Comparison of ENCODE assay signal across 1 cellular context in the genomic region with DNA sequence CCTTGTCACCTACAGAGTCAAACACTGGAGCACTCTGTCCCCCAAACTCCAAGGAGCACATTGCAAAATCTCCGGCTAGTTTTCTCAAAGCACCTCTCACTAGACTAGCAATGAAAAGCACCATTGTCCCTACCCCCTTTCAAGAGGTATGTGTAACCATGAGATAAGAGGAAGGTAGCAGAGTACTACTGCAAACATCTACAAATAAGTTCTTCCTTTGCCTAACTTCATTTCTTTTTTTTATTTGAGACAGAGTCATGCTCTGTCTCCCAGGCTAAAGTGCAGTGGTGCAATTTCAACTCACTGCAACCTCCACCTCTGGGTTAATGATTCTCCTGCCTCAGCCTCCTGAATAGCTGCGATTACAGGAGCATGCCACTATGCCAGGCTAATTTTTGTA.
A peak's percentile ranks its signal among the peaks of the same experiment; 100 is the strongest.
TF ChIP-seq lines count a peak whose summit lies in the region.

No MANE protein-coding gene starts in this region.

TF ChIP-seq in HepG2, 621 proteins besides CTCF, POLR2A, EP300 and RAD21 (continued from another document and continues in another):
- TF ChIP-seq MEF2D (CRISPR knock-in tag; IDR thresholded peaks at IDR 0.05) (no peak), AKAP8 (CRISPR knock-in tag; IDR thresholded peaks at IDR 0.05) (no peak), NFE2 (CRISPR knock-in tag; IDR thresholded peaks at IDR 0.05) (no peak), ATF1 (CRISPR knock-in tag; IDR thresholded peaks at IDR 0.05) (no peak), TRIM24 (CRISPR knock-in tag; IDR thresholded peaks at IDR 0.05) (no peak), FOSL1 (CRISPR knock-in tag; IDR thresholded peaks at IDR 0.05; ENCODE audit: borderline replicate concordance) (no peak), HDAC2 (CRISPR knock-in tag; IDR thresholded peaks at IDR 0.05) (peak; percentile 73), ZNF891 (CRISPR knock-in tag; IDR thresholded peaks at IDR 0.05) (no peak), KMT2A (CRISPR knock-in tag; IDR thresholded peaks at IDR 0.05) (no peak), ZNF678 (CRISPR knock-in tag; IDR thresholded peaks at IDR 0.05) (no peak), PRPF4 (IDR thresholded peaks at IDR 0.05; ENCODE audit: low read depth, low read length, poor library complexity, severe bottlenecking) (no peak), ZNF446 (CRISPR knock-in tag; IDR thresholded peaks at IDR 0.05) (no peak), GZF1 (CRISPR knock-in tag; IDR thresholded peaks at IDR 0.05) (no peak), RXRA (CRISPR knock-in tag; IDR thresholded peaks at IDR 0.05) (peak; percentile 22; the same call in 1 of the 2 replicates), FOXK2 (IDR thresholded peaks at IDR 0.05) (no peak), SMC3 (IDR thresholded peaks at IDR 0.05; ENCODE audit: low read length) (no peak), ZKSCAN5 (CRISPR knock-in tag; IDR thresholded peaks at IDR 0.05) (no peak), ZNF629 (CRISPR knock-in tag; conservative IDR thresholded peaks at IDR 0.05) (no peak), SPEN (CRISPR knock-in tag; IDR thresholded peaks at IDR 0.05; ENCODE audit: low read depth) (no peak), ARNT2 (CRISPR knock-in tag; IDR thresholded peaks at IDR 0.05; ENCODE audit: low read depth) (no peak), SRF (IDR thresholded peaks at IDR 0.05; ENCODE audit: low read depth, low read length) (no peak), FOXA3 (CRISPR knock-in tag; IDR thresholded peaks at IDR 0.05) (peak; percentile 66), MYNN (CRISPR knock-in tag; IDR thresholded peaks at IDR 0.05; ENCODE audit: low read depth) (no peak), GATA4 (IDR thresholded peaks at IDR 0.05; ENCODE audit: borderline replicate concordance, low read depth) (peak; percentile 76; the same call in 1 of the 2 replicates), ZNF660 (CRISPR knock-in tag; IDR thresholded peaks at IDR 0.05; ENCODE audit: borderline replicate concordance, low read depth) (no peak), ZNF709 (CRISPR knock-in tag; IDR thresholded peaks at IDR 0.05) (no peak), KLF11 (CRISPR knock-in tag; IDR thresholded peaks at IDR 0.05) (no peak), ZNF75D (CRISPR knock-in tag; IDR thresholded peaks at IDR 0.05; ENCODE audit: borderline replicate concordance) (no peak)
- TF ChIP-seq, protein P1, sequence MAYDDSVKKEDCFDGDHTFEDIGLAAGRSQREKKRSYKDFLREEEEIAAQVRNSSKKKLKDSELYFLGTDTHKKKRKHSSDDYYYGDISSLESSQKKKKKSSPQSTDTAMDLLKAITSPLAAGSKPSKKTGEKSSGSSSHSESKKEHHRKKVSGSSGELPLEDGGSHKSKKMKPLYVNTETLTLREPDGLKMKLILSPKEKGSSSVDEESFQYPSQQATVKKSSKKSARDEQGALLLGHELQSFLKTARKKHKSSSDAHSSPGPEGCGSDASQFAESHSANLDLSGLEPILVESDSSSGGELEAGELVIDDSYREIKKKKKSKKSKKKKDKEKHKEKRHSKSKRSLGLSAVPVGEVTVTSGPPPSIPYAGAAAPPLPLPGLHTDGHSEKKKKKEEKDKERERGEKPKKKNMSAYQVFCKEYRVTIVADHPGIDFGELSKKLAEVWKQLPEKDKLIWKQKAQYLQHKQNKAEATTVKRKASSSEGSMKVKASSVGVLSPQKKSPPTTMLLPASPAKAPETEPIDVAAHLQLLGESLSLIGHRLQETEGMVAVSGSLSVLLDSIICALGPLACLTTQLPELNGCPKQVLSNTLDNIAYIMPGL (CRISPR knock-in tag; IDR thresholded peaks at IDR 0.05; ENCODE audit: borderline replicate concordance in 1 of 2, low read depth in 1 of 2): no peak
- TF ChIP-seq, protein P2, sequence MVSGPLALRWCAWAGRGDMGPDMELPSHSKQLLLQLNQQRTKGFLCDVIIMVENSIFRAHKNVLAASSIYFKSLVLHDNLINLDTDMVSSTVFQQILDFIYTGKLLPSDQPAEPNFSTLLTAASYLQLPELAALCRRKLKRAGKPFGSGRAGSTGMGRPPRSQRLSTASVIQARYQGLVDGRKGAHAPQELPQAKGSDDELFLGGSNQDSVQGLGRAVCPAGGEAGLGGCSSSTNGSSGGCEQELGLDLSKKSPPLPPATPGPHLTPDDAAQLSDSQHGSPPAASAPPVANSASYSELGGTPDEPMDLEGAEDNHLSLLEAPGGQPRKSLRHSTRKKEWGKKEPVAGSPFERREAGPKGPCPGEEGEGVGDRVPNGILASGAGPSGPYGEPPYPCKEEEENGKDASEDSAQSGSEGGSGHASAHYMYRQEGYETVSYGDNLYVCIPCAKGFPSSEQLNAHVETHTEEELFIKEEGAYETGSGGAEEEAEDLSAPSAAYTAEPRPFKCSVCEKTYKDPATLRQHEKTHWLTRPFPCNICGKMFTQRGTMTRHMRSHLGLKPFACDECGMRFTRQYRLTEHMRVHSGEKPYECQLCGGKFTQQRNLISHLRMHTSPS (CRISPR knock-in tag; IDR thresholded peaks at IDR 0.05; ENCODE audit: low read depth): no peak
- TF ChIP-seq, protein P3, sequence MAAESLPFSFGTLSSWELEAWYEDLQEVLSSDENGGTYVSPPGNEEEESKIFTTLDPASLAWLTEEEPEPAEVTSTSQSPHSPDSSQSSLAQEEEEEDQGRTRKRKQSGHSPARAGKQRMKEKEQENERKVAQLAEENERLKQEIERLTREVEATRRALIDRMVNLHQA (CRISPR knock-in tag; IDR thresholded peaks at IDR 0.05): no peak
- TF ChIP-seq, protein P4, sequence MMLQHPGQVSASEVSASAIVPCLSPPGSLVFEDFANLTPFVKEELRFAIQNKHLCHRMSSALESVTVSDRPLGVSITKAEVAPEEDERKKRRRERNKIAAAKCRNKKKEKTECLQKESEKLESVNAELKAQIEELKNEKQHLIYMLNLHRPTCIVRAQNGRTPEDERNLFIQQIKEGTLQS (CRISPR knock-in tag; IDR thresholded peaks at IDR 0.05): no peak
- TF ChIP-seq, protein P5, sequence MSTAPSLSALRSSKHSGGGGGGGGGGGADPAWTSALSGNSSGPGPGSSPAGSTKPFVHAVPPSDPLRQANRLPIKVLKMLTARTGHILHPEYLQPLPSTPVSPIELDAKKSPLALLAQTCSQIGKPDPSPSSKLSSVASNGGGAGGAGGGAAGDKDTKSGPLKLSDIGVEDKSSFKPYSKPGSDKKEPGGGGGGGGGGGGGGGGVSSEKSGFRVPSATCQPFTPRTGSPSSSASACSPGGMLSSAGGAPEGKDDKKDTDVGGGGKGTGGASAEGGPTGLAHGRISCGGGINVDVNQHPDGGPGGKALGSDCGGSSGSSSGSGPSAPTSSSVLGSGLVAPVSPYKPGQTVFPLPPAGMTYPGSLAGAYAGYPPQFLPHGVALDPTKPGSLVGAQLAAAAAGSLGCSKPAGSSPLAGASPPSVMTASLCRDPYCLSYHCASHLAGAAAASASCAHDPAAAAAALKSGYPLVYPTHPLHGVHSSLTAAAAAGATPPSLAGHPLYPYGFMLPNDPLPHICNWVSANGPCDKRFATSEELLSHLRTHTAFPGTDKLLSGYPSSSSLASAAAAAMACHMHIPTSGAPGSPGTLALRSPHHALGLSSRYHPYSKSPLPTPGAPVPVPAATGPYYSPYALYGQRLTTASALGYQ (CRISPR knock-in tag; IDR thresholded peaks at IDR 0.05): 0 out of 2 replicates have a peak, but pooled peaks have one; percentile 24
- TF ChIP-seq, protein P6, sequence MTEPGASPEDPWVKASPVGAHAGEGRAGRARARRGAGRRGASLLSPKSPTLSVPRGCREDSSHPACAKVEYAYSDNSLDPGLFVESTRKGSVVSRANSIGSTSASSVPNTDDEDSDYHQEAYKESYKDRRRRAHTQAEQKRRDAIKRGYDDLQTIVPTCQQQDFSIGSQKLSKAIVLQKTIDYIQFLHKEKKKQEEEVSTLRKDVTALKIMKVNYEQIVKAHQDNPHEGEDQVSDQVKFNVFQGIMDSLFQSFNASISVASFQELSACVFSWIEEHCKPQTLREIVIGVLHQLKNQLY (CRISPR knock-in tag; IDR thresholded peaks at IDR 0.05): no peak
- TF ChIP-seq, protein P7, sequence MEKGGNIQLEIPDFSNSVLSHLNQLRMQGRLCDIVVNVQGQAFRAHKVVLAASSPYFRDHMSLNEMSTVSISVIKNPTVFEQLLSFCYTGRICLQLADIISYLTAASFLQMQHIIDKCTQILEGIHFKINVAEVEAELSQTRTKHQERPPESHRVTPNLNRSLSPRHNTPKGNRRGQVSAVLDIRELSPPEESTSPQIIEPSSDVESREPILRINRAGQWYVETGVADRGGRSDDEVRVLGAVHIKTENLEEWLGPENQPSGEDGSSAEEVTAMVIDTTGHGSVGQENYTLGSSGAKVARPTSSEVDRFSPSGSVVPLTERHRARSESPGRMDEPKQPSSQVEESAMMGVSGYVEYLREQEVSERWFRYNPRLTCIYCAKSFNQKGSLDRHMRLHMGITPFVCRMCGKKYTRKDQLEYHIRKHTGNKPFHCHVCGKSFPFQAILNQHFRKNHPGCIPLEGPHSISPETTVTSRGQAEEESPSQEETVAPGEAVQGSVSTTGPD (CRISPR knock-in tag; IDR thresholded peaks at IDR 0.05): no peak
- TF ChIP-seq, protein P8, sequence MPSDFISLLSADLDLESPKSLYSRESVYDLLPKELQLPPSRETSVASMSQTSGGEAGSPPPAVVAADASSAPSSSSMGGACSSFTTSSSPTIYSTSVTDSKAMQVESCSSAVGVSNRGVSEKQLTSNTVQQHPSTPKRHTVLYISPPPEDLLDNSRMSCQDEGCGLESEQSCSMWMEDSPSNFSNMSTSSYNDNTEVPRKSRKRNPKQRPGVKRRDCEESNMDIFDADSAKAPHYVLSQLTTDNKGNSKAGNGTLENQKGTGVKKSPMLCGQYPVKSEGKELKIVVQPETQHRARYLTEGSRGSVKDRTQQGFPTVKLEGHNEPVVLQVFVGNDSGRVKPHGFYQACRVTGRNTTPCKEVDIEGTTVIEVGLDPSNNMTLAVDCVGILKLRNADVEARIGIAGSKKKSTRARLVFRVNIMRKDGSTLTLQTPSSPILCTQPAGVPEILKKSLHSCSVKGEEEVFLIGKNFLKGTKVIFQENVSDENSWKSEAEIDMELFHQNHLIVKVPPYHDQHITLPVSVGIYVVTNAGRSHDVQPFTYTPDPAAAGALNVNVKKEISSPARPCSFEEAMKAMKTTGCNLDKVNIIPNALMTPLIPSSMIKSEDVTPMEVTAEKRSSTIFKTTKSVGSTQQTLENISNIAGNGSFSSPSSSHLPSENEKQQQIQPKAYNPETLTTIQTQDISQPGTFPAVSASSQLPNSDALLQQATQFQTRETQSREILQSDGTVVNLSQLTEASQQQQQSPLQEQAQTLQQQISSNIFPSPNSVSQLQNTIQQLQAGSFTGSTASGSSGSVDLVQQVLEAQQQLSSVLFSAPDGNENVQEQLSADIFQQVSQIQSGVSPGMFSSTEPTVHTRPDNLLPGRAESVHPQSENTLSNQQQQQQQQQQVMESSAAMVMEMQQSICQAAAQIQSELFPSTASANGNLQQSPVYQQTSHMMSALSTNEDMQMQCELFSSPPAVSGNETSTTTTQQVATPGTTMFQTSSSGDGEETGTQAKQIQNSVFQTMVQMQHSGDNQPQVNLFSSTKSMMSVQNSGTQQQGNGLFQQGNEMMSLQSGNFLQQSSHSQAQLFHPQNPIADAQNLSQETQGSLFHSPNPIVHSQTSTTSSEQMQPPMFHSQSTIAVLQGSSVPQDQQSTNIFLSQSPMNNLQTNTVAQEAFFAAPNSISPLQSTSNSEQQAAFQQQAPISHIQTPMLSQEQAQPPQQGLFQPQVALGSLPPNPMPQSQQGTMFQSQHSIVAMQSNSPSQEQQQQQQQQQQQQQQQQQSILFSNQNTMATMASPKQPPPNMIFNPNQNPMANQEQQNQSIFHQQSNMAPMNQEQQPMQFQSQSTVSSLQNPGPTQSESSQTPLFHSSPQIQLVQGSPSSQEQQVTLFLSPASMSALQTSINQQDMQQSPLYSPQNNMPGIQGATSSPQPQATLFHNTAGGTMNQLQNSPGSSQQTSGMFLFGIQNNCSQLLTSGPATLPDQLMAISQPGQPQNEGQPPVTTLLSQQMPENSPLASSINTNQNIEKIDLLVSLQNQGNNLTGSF (CRISPR knock-in tag; IDR thresholded peaks at IDR 0.05): no peak
- TF ChIP-seq, protein P9, sequence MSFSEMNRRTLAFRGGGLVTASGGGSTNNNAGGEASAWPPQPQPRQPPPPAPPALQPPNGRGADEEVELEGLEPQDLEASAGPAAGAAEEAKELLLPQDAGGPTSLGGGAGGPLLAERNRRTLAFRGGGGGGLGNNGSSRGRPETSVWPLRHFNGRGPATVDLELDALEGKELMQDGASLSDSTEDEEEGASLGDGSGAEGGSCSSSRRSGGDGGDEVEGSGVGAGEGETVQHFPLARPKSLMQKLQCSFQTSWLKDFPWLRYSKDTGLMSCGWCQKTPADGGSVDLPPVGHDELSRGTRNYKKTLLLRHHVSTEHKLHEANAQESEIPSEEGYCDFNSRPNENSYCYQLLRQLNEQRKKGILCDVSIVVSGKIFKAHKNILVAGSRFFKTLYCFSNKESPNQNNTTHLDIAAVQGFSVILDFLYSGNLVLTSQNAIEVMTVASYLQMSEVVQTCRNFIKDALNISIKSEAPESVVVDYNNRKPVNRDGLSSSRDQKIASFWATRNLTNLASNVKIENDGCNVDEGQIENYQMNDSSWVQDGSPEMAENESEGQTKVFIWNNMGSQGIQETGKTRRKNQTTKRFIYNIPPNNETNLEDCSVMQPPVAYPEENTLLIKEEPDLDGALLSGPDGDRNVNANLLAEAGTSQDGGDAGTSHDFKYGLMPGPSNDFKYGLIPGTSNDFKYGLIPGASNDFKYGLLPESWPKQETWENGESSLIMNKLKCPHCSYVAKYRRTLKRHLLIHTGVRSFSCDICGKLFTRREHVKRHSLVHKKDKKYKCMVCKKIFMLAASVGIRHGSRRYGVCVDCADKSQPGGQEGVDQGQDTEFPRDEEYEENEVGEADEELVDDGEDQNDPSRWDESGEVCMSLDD (CRISPR knock-in tag; IDR thresholded peaks at IDR 0.05; ENCODE audit: borderline replicate concordance): no peak
- TF ChIP-seq, protein P10, sequence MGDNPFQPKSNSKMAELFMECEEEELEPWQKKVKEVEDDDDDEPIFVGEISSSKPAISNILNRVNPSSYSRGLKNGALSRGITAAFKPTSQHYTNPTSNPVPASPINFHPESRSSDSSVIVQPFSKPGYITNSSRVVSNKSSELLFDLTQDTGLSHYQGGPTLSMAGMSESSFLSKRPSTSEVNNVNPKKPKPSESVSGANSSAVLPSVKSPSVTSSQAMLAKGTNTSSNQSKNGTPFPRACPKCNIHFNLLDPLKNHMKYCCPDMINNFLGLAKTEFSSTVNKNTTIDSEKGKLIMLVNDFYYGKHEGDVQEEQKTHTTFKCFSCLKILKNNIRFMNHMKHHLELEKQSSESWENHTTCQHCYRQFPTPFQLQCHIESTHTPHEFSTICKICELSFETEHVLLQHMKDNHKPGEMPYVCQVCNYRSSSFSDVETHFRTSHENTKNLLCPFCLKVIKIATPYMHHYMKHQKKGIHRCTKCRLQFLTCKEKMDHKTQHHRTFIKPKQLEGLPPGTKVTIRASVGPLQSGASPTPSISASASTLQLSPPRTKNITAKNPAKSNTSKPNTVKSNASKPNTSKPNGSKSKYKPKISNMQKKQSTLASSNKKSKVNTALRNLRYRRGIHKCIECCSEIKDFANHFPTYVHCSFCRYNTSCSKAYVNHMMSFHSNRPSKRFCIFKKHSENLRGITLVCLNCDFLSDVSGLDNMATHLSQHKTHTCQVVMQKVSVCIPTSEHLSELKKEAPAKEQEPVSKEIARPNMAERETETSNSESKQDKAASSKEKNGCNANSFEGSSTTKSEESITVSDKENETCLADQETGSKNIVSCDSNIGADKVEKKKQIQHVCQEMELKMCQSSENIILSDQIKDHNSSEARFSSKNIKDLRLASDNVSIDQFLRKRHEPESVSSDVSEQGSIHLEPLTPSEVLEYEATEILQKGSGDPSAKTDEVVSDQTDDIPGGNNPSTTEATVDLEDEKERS (CRISPR knock-in tag; IDR thresholded peaks at IDR 0.05): no peak
- TF ChIP-seq, protein P11, sequence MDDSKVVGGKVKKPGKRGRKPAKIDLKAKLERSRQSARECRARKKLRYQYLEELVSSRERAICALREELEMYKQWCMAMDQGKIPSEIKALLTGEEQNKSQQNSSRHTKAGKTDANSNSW (CRISPR knock-in tag; IDR thresholded peaks at IDR 0.05; ENCODE audit: borderline replicate concordance): no peak
